ENCODE assay signal across 1 cellular context in genomic region chr17:81636505-81637288, GRCh38.
TF ChIP-seq lines count a peak whose summit lies in the region.

NPLOC4 (minus strand) TSS chr17:81637112; CDS start chr17:81636930, 182 bp downstream.
TSPAN10 (plus strand) TSS chr17:81637196; CDS start chr17:81642413, 5,217 bp downstream.

TF ChIP-seq in HepG2, 621 proteins besides CTCF, POLR2A, EP300 and RAD21 (continued from another document and continues in another):
- TF ChIP-seq ZNF687 (CRISPR knock-in tag; IDR thresholded peaks at IDR 0.05) (peak; percentile 88), JUND (CRISPR knock-in tag; IDR thresholded peaks at IDR 0.05) (peak; percentile 73), ZNF430 (CRISPR knock-in tag; IDR thresholded peaks at IDR 0.05) (peak; percentile 92), ZUFSP (CRISPR knock-in tag; IDR thresholded peaks at IDR 0.05; ENCODE audit: borderline replicate concordance) (no peak), THRA (CRISPR knock-in tag; IDR thresholded peaks at IDR 0.05; ENCODE audit: borderline replicate concordance) (peak; percentile 81), GLI4 (CRISPR knock-in tag; IDR thresholded peaks at IDR 0.05; ENCODE audit: borderline replicate concordance) (no peak), PATZ1 (CRISPR knock-in tag; IDR thresholded peaks at IDR 0.05) (peak; percentile 85), SMYD3 (CRISPR knock-in tag; IDR thresholded peaks at IDR 0.05) (no peak), ARID4A (CRISPR knock-in tag; IDR thresholded peaks at IDR 0.05; ENCODE audit: borderline replicate concordance) (peak; percentile 87; the same call in 1 of the 2 replicates), GMEB1 (CRISPR knock-in tag; IDR thresholded peaks at IDR 0.05; ENCODE audit: borderline replicate concordance) (peak; percentile 97), CAMTA2 (CRISPR knock-in tag; IDR thresholded peaks at IDR 0.05; ENCODE audit: borderline replicate concordance) (peak; percentile 89; the same call in 1 of the 2 replicates), KAT7 (CRISPR knock-in tag; IDR thresholded peaks at IDR 0.05; ENCODE audit: borderline replicate concordance) (peak; percentile 99), ZNF766 (CRISPR knock-in tag; IDR thresholded peaks at IDR 0.05; ENCODE audit: borderline replicate concordance) (peak; percentile 77), ZNF24 (IDR thresholded peaks at IDR 0.05) (peak; percentile 67; the same call in 1 of the 2 replicates), ZBTB20 (CRISPR knock-in tag; IDR thresholded peaks at IDR 0.05; ENCODE audit: borderline replicate concordance, low read depth) (no peak), EED (CRISPR knock-in tag; IDR thresholded peaks at IDR 0.05) (no peak), ZSCAN29 (CRISPR knock-in tag; conservative IDR thresholded peaks at IDR 0.05) (no peak), ZNF580 (CRISPR knock-in tag; IDR thresholded peaks at IDR 0.05; ENCODE audit: borderline replicate concordance, low read depth) (peak; percentile 95), ATF2 (CRISPR knock-in tag; IDR thresholded peaks at IDR 0.05) (peak; percentile 93), ZNF224 (CRISPR knock-in tag; IDR thresholded peaks at IDR 0.05) (no peak), ZNF143 (CRISPR knock-in tag; IDR thresholded peaks at IDR 0.05) (peak; percentile 47; the same call in 1 of the 2 replicates), HES4 (CRISPR knock-in tag; IDR thresholded peaks at IDR 0.05; ENCODE audit: borderline replicate concordance) (no peak), HNRNPK (IDR thresholded peaks at IDR 0.05; ENCODE audit: low read depth, low read length, poor library complexity, severe bottlenecking) (peak; percentile 61), ZBTB42 (CRISPR knock-in tag; IDR thresholded peaks at IDR 0.05) (no peak), KLF15 (CRISPR knock-in tag; IDR thresholded peaks at IDR 0.05; ENCODE audit: borderline replicate concordance) (peak; percentile 90; the same call in 1 of the 2 replicates), ZHX2 (IDR thresholded peaks at IDR 0.05; ENCODE audit: low read depth) (peak; percentile 92), ZHX2 (CRISPR knock-in tag; IDR thresholded peaks at IDR 0.05; ENCODE audit: borderline replicate concordance) (peak; percentile 81; the same call in 1 of the 2 replicates), RFX5 (IDR thresholded peaks at IDR 0.05; ENCODE audit: low read depth, low read length) (peak; percentile 79), CEBPG (CRISPR knock-in tag; IDR thresholded peaks at IDR 0.05) (peak; percentile 58), ZNF879 (CRISPR knock-in tag; IDR thresholded peaks at IDR 0.05) (no peak), TMF1 (CRISPR knock-in tag; IDR thresholded peaks at IDR 0.05; ENCODE audit: low read depth) (peak; percentile 91; the same call in 1 of the 2 replicates), FOXJ3 (CRISPR knock-in tag; IDR thresholded peaks at IDR 0.05; ENCODE audit: borderline replicate concordance) (no peak), HOXA5 (CRISPR knock-in tag; IDR thresholded peaks at IDR 0.05) (peak; percentile 98)
